29 cellular contexts compared by ENCODE assay signal in genomic region chr3:150733936-150734794, GRCh38. TPM values are rescaled to one million over a fixed set of nuclear protein-coding genes. Genes with fewer than 3 reads are reported as not detected.
DNase-seq lines count a peak whose midpoint lies in the region; ATAC-seq, FAIRE-seq and TF ChIP-seq lines count a peak whose summit lies in the region.
"Had no signal": no experiment of that assay in that cellular context is flagged by ENCODE, and none has a peak within 500 bp of the region (broad histone marks: within the 10 kb centered on the region; RNA-seq: fewer than 3 reads in every experiment).

No MANE protein-coding gene starts in this region.

- 49% methylated on average over 8 of the region's 9 CpGs for whole genome bisulfite sequencing in HepG2 (ENCODE audit: low lambda C conversion rate)

- intact Hi-C loops in HepG2 (cut with micrococcal nuclease; ENCODE audit: unreplicated experiment) = loop anchor here (10.0 kb wide), 1 partner anchor 329 kb away; the partner anchor contains the start of gene TSC22D2
- intact Hi-C loops in CD4-positive, alpha-beta memory T cell (cut with micrococcal nuclease) = no loop called here

- DNase-seq in T-helper 17 cell (no peak), epithelial cell of prostate (ENCODE audit: low read depth, low spot score) (peak; percentile 98), HepG2 (ENCODE audit: low spot score) (peak; percentile 92), ureter (ENCODE audit: low spot score) (no peak), NCI-H82 (lab: John Stamatoyannopoulos, UW) (no peak)
- DNase-seq in CD4-positive, alpha-beta memory T cell = no peak
- no peak for DNase-seq in stimulated activated CD4-positive, alpha-beta T cell treated with anti-CD3 and anti-CD28 coated beads, Interleukin-1b, Interleukin-23, amount 100 ng/mL, for 48 hours
- DNase-seq: activated B cell treated with CpG ODN at 0.5 μM for 24 hours; activated naive CD4-positive, alpha-beta T cell treated with anti-CD3 and anti-CD28 coated beads, Interleukin-2, amount 10 ng/mL, durations not matched to agents 7 days and 5 days; activated T-cell treated with anti-CD3 and anti-CD28 coated beads, Interleukin-2, amount 50 U/mL, for 24 hours; AML-193; COR-L47; cortex of kidney; kidney glomerular epithelial cell; NCI-H1694 treated with DMSO at 0.1 percent for 48 hours; NCI-H774; psoas muscle; SK-N-SH; small intestine; stimulated activated CD4-positive, alpha-beta T cell treated with anti-CD3 and anti-CD28 coated beads, Interleukin-4, amount 100 ng/mL, for 1 hour; stimulated activated naive CD8-positive, alpha-beta T cell treated with anti-CD3 and anti-CD28 coated beads, Interleukin-15, amount 100 ng/mL, for 72 hours; upper lobe of right lung had no signal

- H4K20me1 ChIP-seq in HepG2 (ENCODE audit: insufficient read depth, low read length) = no peaks in the 10 kb centered on the region

- H3K4me2 ChIP-seq in HepG2 (ENCODE audit: low read depth, low read length) = peak overlapping the region; percentile 60
- H3K4me2 ChIP-seq: SK-N-SH had no signal

- peak; percentile 7 to 73; a peak in 3 of 4 replicates for TF ChIP-seq EP300 in HepG2 (IDR thresholded peaks at IDR 0.05; ENCODE audit: low read depth in 2 of 2, low read length in 2 of 2)
- TF ChIP-seq EP300 in HepG2 (CRISPR knock-in tag; IDR thresholded peaks at IDR 0.05; ENCODE audit: borderline replicate concordance) = peak; percentile 83

- H3K79me2 ChIP-seq in HepG2 (ENCODE audit: insufficient read depth, low read length) = no peaks in the 10 kb centered on the region

- POLR2A ChIA-PET in HEK293 (lab: Yijun Ruan, JAX) = no interaction called here
- POLR2A ChIA-PET in HepG2 (lab: Yijun Ruan, JAX) = interaction anchor here (1.1 to 6.9 kb wide), 4 partner anchors 13 to 131 kb away, joined by 3 to 265 read pairs (median 5); partner anchors contain the start of genes SELENOT and SIAH2
- POLR2A ChIA-PET in CD4-positive, alpha-beta memory T cell (lab: Charles Lee; ENCODE audit: partially characterized antibody) = interaction anchor here (2.2 kb wide), 1 partner anchor 30 kb away, joined by 9 read pairs; the partner anchor contains the start of gene SIAH2

- CTCF ChIA-PET in HEK293 (lab: Yijun Ruan, JAX) = no interaction called here
- CTCF ChIA-PET in HepG2 (lab: Yijun Ruan, JAX; ENCODE audit: low intra/inter-chr PET ratio, low total read pairs) = no interaction called here
- CTCF ChIA-PET in CD4-positive, alpha-beta memory T cell (lab: Charles Lee; ENCODE audit: partially characterized antibody) = interaction anchor here (1.1 to 1.6 kb wide), 3 partner anchors 9 to 54 kb away, joined by 3 to 6 read pairs (median 5); no protein-coding TSS in a partner anchor

- no peaks in the 10 kb centered on the region for H3K27me3 ChIP-seq in HepG2 (ENCODE audit: control insufficient read depth in 1 of 2, insufficient read depth in 2 of 2, low read length in 2 of 2)
- H3K27me3 ChIP-seq in CD4-positive, alpha-beta memory T cell (ENCODE audit: insufficient read depth, low read length) = no peaks in the 10 kb centered on the region
- H3K27me3 ChIP-seq: ascending aorta, upper lobe of right lung had no signal

- peak overlapping the region; percentile 50 for H3K9ac ChIP-seq in HepG2 (ENCODE audit: insufficient read depth, low read depth, low read length)
- H3K9ac ChIP-seq: SK-N-SH had no signal

- no peak for TF ChIP-seq CTCF in HEK293 (tag by site-specific recombination; IDR thresholded peaks at IDR 0.05)
- TF ChIP-seq CTCF in HepG2 (CRISPR knock-in tag; IDR thresholded peaks at IDR 0.05) = no peak

- H3K36me3 ChIP-seq in HEK293 (ENCODE audit: control insufficient read depth in 2 of 2, insufficient read depth in 1 of 2, low read length in 2 of 2) = no peaks in the 10 kb centered on the region
- no peaks in the 10 kb centered on the region for H3K36me3 ChIP-seq in HepG2 (replicated peaks in 1 of 2; ENCODE audit: control insufficient read depth in 1 of 2, insufficient read depth in 2 of 2, low read length in 2 of 2)
- no peaks in the 10 kb centered on the region for H3K36me3 ChIP-seq in CD4-positive, alpha-beta memory T cell (ENCODE audit: insufficient read depth, low read length)
- H3K36me3 ChIP-seq: ascending aorta, HAP-1, upper lobe of right lung had no signal

- no peak for ATAC-seq in T-helper 17 cell
- peak; percentile 59 for ATAC-seq in HepG2
- ATAC-seq: activated CD8-positive, alpha-beta T cell treated with anti-CD3 and anti-CD28 coated beads for 36 hours; psoas muscle; stimulated activated naive CD8-positive, alpha-beta T cell treated with anti-CD3 and anti-CD28 coated beads, Interleukin-15, amount 100 ng/mL, for 72 hours; upper lobe of right lung had no signal

- peaks cover 5% of the 10 kb centered on the region for H3K36me3 Mint-ChIP-seq in T-helper 17 cell (ENCODE audit: low read depth)
- H3K36me3 Mint-ChIP-seq in CD4-positive, alpha-beta memory T cell = no peaks in the 10 kb centered on the region
- H3K36me3 Mint-ChIP-seq: mesothelial cell of epicardium had no signal

- H3K9me3 ChIP-seq in HEK293 (ENCODE audit: control insufficient read depth, insufficient read depth, low read depth, low read length) (no peaks in the 10 kb centered on the region), T-helper 17 cell (ENCODE audit: control insufficient read depth, low read length, poor library complexity, severe bottlenecking) (no peaks in the 10 kb centered on the region), HepG2 (ENCODE audit: low read length) (no peaks in the 10 kb centered on the region)
- H3K9me3 ChIP-seq in CD4-positive, alpha-beta memory T cell (ENCODE audit: control insufficient read depth in 1 of 2, low read length in 2 of 2) = no peaks in the 10 kb centered on the region
- H3K9me3 ChIP-seq: ascending aorta, HAP-1, psoas muscle, SK-N-SH, upper lobe of right lung had no signal

- BruUV-seq in HepG2 (replicated peaks; lab: Mats Ljungman, UMichigan) = no TSS peak

- H3K4me3 ChIP-seq in HEK293 (ENCODE audit: low read depth, low read length) (no peak overlapping the region), HepG2 (replicated peaks in 1 of 3; ENCODE audit: insufficient read depth in 1 of 3, low read depth in 2 of 3, low read length in 3 of 3) (peak overlapping the region in 1 of 3 experiments; percentile 31; a peak in 1 of 6 replicates)
- no peak overlapping the region for H3K4me3 ChIP-seq in CD4-positive, alpha-beta memory T cell (ENCODE audit: low read length in 2 of 2)
- H3K4me3 ChIP-seq: ascending aorta, HAP-1, psoas muscle, upper lobe of right lung had no signal

- no peak; the same call in 1 of the 2 replicates for TF ChIP-seq RAD21 in HepG2 (CRISPR knock-in tag; IDR thresholded peaks at IDR 0.05)

- H3K27me3 Mint-ChIP-seq in T-helper 17 cell = no peaks in the 10 kb centered on the region
- H3K27me3 Mint-ChIP-seq in CD4-positive, alpha-beta memory T cell = no peaks in the 10 kb centered on the region
- H3K27me3 Mint-ChIP-seq: activated B cell treated with CpG ODN at 0.5 μM for 24 hours; activated CD8-positive, alpha-beta T cell treated with anti-CD3 and anti-CD28 coated beads for 36 hours; activated naive CD4-positive, alpha-beta T cell treated with anti-CD3 and anti-CD28 coated beads, Interleukin-2, amount 10 ng/mL, durations not matched to agents 7 days and 5 days; activated T-cell treated with anti-CD3 and anti-CD28 coated beads, Interleukin-2, amount 50 U/mL, for 24 hours; stimulated activated naive CD8-positive, alpha-beta T cell treated with anti-CD3 and anti-CD28 coated beads, Interleukin-15, amount 100 ng/mL, for 72 hours had no signal

- no peaks in the 10 kb centered on the region for H3K4me1 ChIP-seq in HEK293 (ENCODE audit: control insufficient read depth, insufficient read depth, low read length)
- peaks cover 72% of the 10 kb centered on the region for H3K4me1 ChIP-seq in HepG2 (ENCODE audit: insufficient read depth, low read length)
- peaks cover 15% of the 10 kb centered on the region for H3K4me1 ChIP-seq in CD4-positive, alpha-beta memory T cell (ENCODE audit: insufficient read depth, low read length)
- H3K4me1 ChIP-seq: ascending aorta, upper lobe of right lung had no signal

- H3K9me3 Mint-ChIP-seq in CD4-positive, alpha-beta memory T cell = no peaks in the 10 kb centered on the region
- H3K9me3 Mint-ChIP-seq: activated B cell treated with CpG ODN at 0.5 μM for 24 hours; activated CD8-positive, alpha-beta T cell treated with anti-CD3 and anti-CD28 coated beads for 36 hours; activated naive CD4-positive, alpha-beta T cell treated with anti-CD3 and anti-CD28 coated beads, Interleukin-2, amount 10 ng/mL, durations not matched to agents 7 days and 5 days; activated T-cell treated with anti-CD3 and anti-CD28 coated beads, Interleukin-2, amount 50 U/mL, for 24 hours; mesothelial cell of epicardium; neural crest cell; stimulated activated naive CD8-positive, alpha-beta T cell treated with anti-CD3 and anti-CD28 coated beads, Interleukin-15, amount 100 ng/mL, for 72 hours; T-helper 2 cell treated with Interferon-gamma antibody and Interleukin-4, amounts not matched to agents 5 μg/mL and 100 μg/mL, for 36 hours had no signal

- peaks cover 14% of the 10 kb centered on the region for H3K4me1 Mint-ChIP-seq in T-helper 17 cell
- H3K4me1 Mint-ChIP-seq in CD4-positive, alpha-beta memory T cell = peaks cover 6 to 22% (median 16%) of the 10 kb centered on the region in 4 donors

- H3K27ac ChIP-seq in HEK293 (ENCODE audit: extremely low read depth, low read depth, low read length) = no peak overlapping the region
- H3K27ac ChIP-seq in epithelial cell of prostate = peak overlapping the region; percentile 74
- peak overlapping the region; percentile 79 for H3K27ac ChIP-seq in HepG2 (ENCODE audit: extremely low read length, insufficient read depth, low read length)
- H3K27ac ChIP-seq in CD4-positive, alpha-beta memory T cell (ENCODE audit: low read depth, low read length) = no peak overlapping the region
- H3K27ac ChIP-seq: ascending aorta, psoas muscle, upper lobe of right lung had no signal

- H2AFZ ChIP-seq in HepG2 (ENCODE audit: low read length) = no peak overlapping the region

- H3K4me3 Mint-ChIP-seq in T-helper 17 cell = no peak overlapping the region
- H3K4me3 Mint-ChIP-seq in CD4-positive, alpha-beta memory T cell = no peak overlapping the region
- H3K4me3 Mint-ChIP-seq: activated B cell treated with CpG ODN at 0.5 μM for 24 hours; activated CD8-positive, alpha-beta T cell treated with anti-CD3 and anti-CD28 coated beads for 36 hours; activated naive CD4-positive, alpha-beta T cell treated with anti-CD3 and anti-CD28 coated beads, Interleukin-2, amount 10 ng/mL, durations not matched to agents 7 days and 5 days; activated T-cell treated with anti-CD3 and anti-CD28 coated beads, Interleukin-2, amount 50 U/mL, for 24 hours; mesothelial cell of epicardium; neural crest cell; stimulated activated naive CD8-positive, alpha-beta T cell treated with anti-CD3 and anti-CD28 coated beads, Interleukin-15, amount 100 ng/mL, for 72 hours; T-helper 2 cell treated with Interferon-gamma antibody and Interleukin-4, amounts not matched to agents 5 μg/mL and 100 μg/mL, for 36 hours had no signal

- TF ChIP-seq POLR2A in HepG2 (IDR thresholded peaks at IDR 0.05; ENCODE audit: insufficient read depth in 1 of 2, low read depth in 2 of 2, low read length in 2 of 2) = peak in 1 of 2 experiments; percentile 59; a peak in 2 of 4 replicates

- FAIRE-seq in HepG2 (lab: Jason Lieb, UNC) = peak; percentile 89
- FAIRE-seq: small intestine had no signal

- peak overlapping the region; percentile 37 for H3K27ac Mint-ChIP-seq in T-helper 17 cell
- no peak overlapping the region for H3K27ac Mint-ChIP-seq in CD4-positive, alpha-beta memory T cell
- H3K27ac Mint-ChIP-seq: activated B cell treated with CpG ODN at 0.5 μM for 24 hours; activated CD8-positive, alpha-beta T cell treated with anti-CD3 and anti-CD28 coated beads for 36 hours; activated naive CD4-positive, alpha-beta T cell treated with anti-CD3 and anti-CD28 coated beads, Interleukin-2, amount 10 ng/mL, durations not matched to agents 7 days and 5 days; activated T-cell treated with anti-CD3 and anti-CD28 coated beads, Interleukin-2, amount 50 U/mL, for 24 hours; mesothelial cell of epicardium; T-helper 2 cell treated with Interferon-gamma antibody and Interleukin-4, amounts not matched to agents 5 μg/mL and 100 μg/mL, for 36 hours had no signal

- in situ Hi-C loops in HepG2 (cut with HindIII; ENCODE audit: extremely low pct_ligation_motif_present, low pct_unique_long_range_greater_than_20kb) = no loop called here

RNA-seq across cellular contexts. Expression of gene SIAH2, which starts 28.8 kb away (rescaled TPM):
- total RNA-seq in T-helper 17 cell (10 to 100 TPM; 44.2 to 70.9 TPM), HepG2 (2016; rRNA removed; fragmentation: Illumina TruSeq; extraction: Trizol) (71.8 and 79.5 TPM in 2 replicates), ureter (29.9 TPM)
- total RNA-seq in HepG2 (2016; cell fraction: cytosol; rRNA removed; fragmentation: Illumina TruSeq; extraction: Trizol; ENCODE audit: low read depth) = 41.9 and 49.0 TPM in 2 replicates
- 64.5 and 73.0 TPM in 2 replicates for total RNA-seq in HepG2 (2016; cell fraction: insoluble cytoplasmic fraction; rRNA removed; fragmentation: Illumina TruSeq; extraction: Trizol)
- total RNA-seq in HepG2 (2016; cell fraction: membrane; rRNA removed; fragmentation: Illumina TruSeq; extraction: Trizol) = 102 and 124 TPM in 2 replicates
- total RNA-seq in HepG2 (2016; cell fraction: nucleus; rRNA removed; fragmentation: Illumina TruSeq; extraction: Trizol) = 38.0 and 42.7 TPM in 2 replicates
- 117 and 140 TPM in 2 replicates for polyA plus RNA-seq in HepG2 (2011; rRNA removed)
- polyA plus RNA-seq in HepG2 (2011; cell fraction: cytosol; rRNA removed) = 63.7 and 115 TPM in 2 replicates
- polyA plus RNA-seq in HepG2 (2011; cell fraction: nucleus; rRNA removed) = 132 and 149 TPM in 2 replicates
- polyA plus RNA-seq in HepG2 (2012) = 62.2 and 69.8 TPM in 2 replicates
- 51.8 and 68.8 TPM in 2 replicates for polyA plus RNA-seq in HepG2 (2016; cell fraction: cytosol; fragmentation: Illumina TruSeq; extraction: Trizol; ENCODE audit: low read depth)
- 103 and 110 TPM in 2 replicates for polyA plus RNA-seq in HepG2 (2016; cell fraction: insoluble cytoplasmic fraction; fragmentation: Illumina TruSeq; extraction: Trizol; ENCODE audit: low read depth)
- polyA plus RNA-seq in HepG2 (2016; cell fraction: membrane; fragmentation: Illumina TruSeq; extraction: Trizol; ENCODE audit: low read depth) = 106 and 126 TPM in 2 replicates
- 70.3 and 71.0 TPM in 2 replicates for polyA plus RNA-seq in HepG2 (2016; cell fraction: nucleus; fragmentation: Illumina TruSeq; extraction: Trizol; ENCODE audit: insufficient read depth, low read depth)
- polyA minus RNA-seq in HepG2 (2011; rRNA and poly(A)+ RNA removed; ENCODE audit: low replicate concordance) = 134 and 280 TPM in 2 replicates
- polyA minus RNA-seq in HepG2 (2011; cell fraction: cytosol; rRNA and poly(A)+ RNA removed) = 79.8 and 91.3 TPM in 2 replicates
- polyA minus RNA-seq in HepG2 (2011; cell fraction: nucleus; rRNA and poly(A)+ RNA removed) = 24.6 and 28.0 TPM in 2 replicates
- 10 to 100 TPM; 28.3 to 29.5 TPM for total RNA-seq in CD4-positive, alpha-beta memory T cell
- polyA plus RNA-seq in CD4-positive, alpha-beta memory T cell = 10 to 100 TPM; 35.9 to 48.3 TPM

RNA-seq across cellular contexts. Expression of gene ERICH6, which starts 30.4 kb away (rescaled TPM):
- total RNA-seq in T-helper 17 cell = 1 to 10 TPM in 1 of 2 donors, under 1 TPM in 1; 0.92 to 1.6 TPM
- not detected in 2 replicates for total RNA-seq in HepG2 (2016; rRNA removed; fragmentation: Illumina TruSeq; extraction: Trizol)
- total RNA-seq in HepG2 (2016; cell fraction: cytosol; rRNA removed; fragmentation: Illumina TruSeq; extraction: Trizol; ENCODE audit: low read depth) = 0.18 TPM in 1 of 2 replicates, not detected in the other
- 0.09 TPM in 1 of 2 replicates, not detected in the other for total RNA-seq in HepG2 (2016; cell fraction: insoluble cytoplasmic fraction; rRNA removed; fragmentation: Illumina TruSeq; extraction: Trizol)
- 0.15 TPM in 1 of 2 replicates, not detected in the other for total RNA-seq in HepG2 (2016; cell fraction: membrane; rRNA removed; fragmentation: Illumina TruSeq; extraction: Trizol)
- total RNA-seq in HepG2 (2016; cell fraction: nucleus; rRNA removed; fragmentation: Illumina TruSeq; extraction: Trizol) = 0.28 TPM in 1 of 2 replicates, not detected in the other
- polyA plus RNA-seq in HepG2 (2011; rRNA removed) = 0.03 TPM in 1 of 2 replicates, not detected in the other
- 0.03 and 0.18 TPM in 2 replicates for polyA plus RNA-seq in HepG2 (2011; cell fraction: cytosol; rRNA removed)
- 0.10 and 0.48 TPM in 2 replicates for polyA plus RNA-seq in HepG2 (2011; cell fraction: nucleus; rRNA removed)
- polyA plus RNA-seq in HepG2 (2012) = 0.15 TPM in 1 of 2 replicates, not detected in the other
- polyA plus RNA-seq in HepG2 (2016; cell fraction: cytosol; fragmentation: Illumina TruSeq; extraction: Trizol; ENCODE audit: low read depth) = not detected in 2 replicates
- polyA plus RNA-seq in HepG2 (2016; cell fraction: insoluble cytoplasmic fraction; fragmentation: Illumina TruSeq; extraction: Trizol; ENCODE audit: low read depth) = not detected in 2 replicates
- not detected in 2 replicates for polyA plus RNA-seq in HepG2 (2016; cell fraction: membrane; fragmentation: Illumina TruSeq; extraction: Trizol; ENCODE audit: low read depth)
- not detected in 2 replicates for polyA plus RNA-seq in HepG2 (2016; cell fraction: nucleus; fragmentation: Illumina TruSeq; extraction: Trizol; ENCODE audit: insufficient read depth, low read depth)
- polyA minus RNA-seq in HepG2 (2011; rRNA and poly(A)+ RNA removed; ENCODE audit: low replicate concordance) = 0.09 and 0.32 TPM in 2 replicates
- polyA minus RNA-seq in HepG2 (2011; cell fraction: cytosol; rRNA and poly(A)+ RNA removed) = 0.30 TPM in 1 of 2 replicates, not detected in the other
- 0.26 and 0.50 TPM in 2 replicates for polyA minus RNA-seq in HepG2 (2011; cell fraction: nucleus; rRNA and poly(A)+ RNA removed)
- 0.36 TPM for total RNA-seq in ureter
- not detected for total RNA-seq in CD4-positive, alpha-beta memory T cell
- polyA plus RNA-seq in CD4-positive, alpha-beta memory T cell = under 1 TPM in 1 of 2 donors, not detected in 1; 0.75 TPM
- total RNA-seq: activated B cell treated with CpG ODN at 0.5 μM for 24 hours; activated CD8-positive, alpha-beta T cell treated with anti-CD3 and anti-CD28 coated beads for 36 hours; ascending aorta; psoas muscle; upper lobe of right lung had no signal
- polyA plus RNA-seq: psoas muscle, small intestine had no signal

Comparison
In these comparisons a context has a peak if more than half of its experiments do, and no peak if none do; other contexts are left out.
1. H3K27ac ChIP-seq: peak in epithelial cell of prostate (single experiment) and HepG2 (single experiment); none in HEK293 (single experiment) and CD4-positive, alpha-beta memory T cell (single experiment).
2. DNase-seq: peak in epithelial cell of prostate (single experiment) and HepG2 (single experiment); none in T-helper 17 cell (0 of 3), ureter (single experiment), CD4-positive, alpha-beta memory T cell (0 of 5), stimulated activated CD4-positive, alpha-beta T cell treated with anti-CD3 and anti-CD28 coated beads, Interleukin-1b, Interleukin-23, amount 100 ng/mL, for 48 hours (single experiment) and NCI-H82 (single experiment).
3. Of the 63 proteins assayed by ChIP-seq in both HepG2 and HEK293: peak only in HepG2: GLI4, PATZ1, SALL2, TCF7L2, ZNF280D, ZNF292 and 1 more; only in HEK293: none; in both: ZNF768; in neither: 55.